ENCODE assay signal across 11 cellular contexts in the genomic region with DNA sequence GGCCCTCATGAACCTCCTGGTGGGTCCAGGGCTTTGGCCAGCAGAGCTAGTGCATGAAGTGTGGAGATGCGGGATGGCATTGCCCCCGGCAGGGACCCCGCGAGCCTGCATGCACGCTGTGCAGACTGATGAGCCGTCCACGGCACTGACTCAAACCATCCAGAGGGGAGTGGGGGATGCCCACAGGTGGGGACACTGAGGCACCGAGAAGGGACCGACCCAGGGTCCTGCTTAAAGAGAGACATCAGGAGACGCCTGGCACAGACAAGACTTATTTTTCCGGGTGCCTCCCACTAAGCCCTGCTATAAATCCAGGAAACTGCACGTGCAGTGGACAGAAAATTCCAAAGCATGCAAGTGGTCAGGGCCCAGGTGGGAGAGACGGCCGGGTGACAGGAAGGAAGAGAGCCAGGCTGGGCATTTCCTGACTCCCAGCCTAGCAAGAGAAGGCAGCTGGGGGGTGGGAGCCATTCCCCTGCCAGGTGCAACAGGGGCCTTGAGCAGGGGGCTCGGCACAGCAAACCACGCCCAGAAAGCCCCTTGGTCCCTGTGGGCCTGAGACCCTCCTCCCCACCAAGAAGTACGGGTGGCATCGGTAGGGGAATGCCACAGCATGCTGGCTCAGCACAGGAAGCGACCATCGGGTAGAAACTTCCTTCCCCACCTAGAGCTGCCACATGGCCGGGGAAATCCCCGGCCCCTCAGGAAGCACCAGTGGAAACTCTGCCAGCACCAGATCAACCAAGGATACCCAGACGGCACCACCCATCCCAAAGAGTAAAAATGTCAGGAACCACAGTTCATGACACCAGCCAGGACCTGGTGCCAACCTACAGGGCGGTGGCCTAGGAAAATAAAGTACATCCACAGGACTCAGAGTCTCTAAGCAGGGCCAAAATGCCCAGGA.
DNase-seq lines count a peak whose midpoint lies in the region; ATAC-seq and TF ChIP-seq lines count a peak whose summit lies in the region.
"Had no signal": no experiment of that assay in that cellular context is flagged by ENCODE, and none has a peak within 500 bp of the region (broad histone marks: within the 10 kb centered on the region; RNA-seq: fewer than 3 reads in every experiment).

No MANE protein-coding gene starts in this region.

- peaks cover 0 to 28% (median 17%) of the 10 kb centered on the region in 4 donors for H3K4me1 Mint-ChIP-seq in CD4-positive, CD25-positive, alpha-beta regulatory T cell
- no peaks in the 10 kb centered on the region for H3K4me1 Mint-ChIP-seq in chondrocyte (ENCODE audit: low read depth)

- peaks cover 0 to 18% (median 3%) of the 10 kb centered on the region in 7 donors for H3K9me3 Mint-ChIP-seq in CD4-positive, CD25-positive, alpha-beta regulatory T cell
- peaks cover 22% of the 10 kb centered on the region for H3K9me3 Mint-ChIP-seq in chondrocyte (ENCODE audit: low read depth)

- peak overlapping the region; percentile 6 for H3K4me3 ChIP-seq in CD4-positive, CD25-positive, alpha-beta regulatory T cell (ENCODE audit: low read depth, low read length)
- H3K4me3 ChIP-seq: ascending aorta, GM23338 had no signal

- peak; percentile 48 to 68 for ATAC-seq in CD4-positive, CD25-positive, alpha-beta regulatory T cell (ENCODE audit: low read depth in 2 of 2)
- no peak for ATAC-seq in HG02588 (IDR thresholded peaks at IDR 0.05; ENCODE audit: unreplicated experiment)
- ATAC-seq: GM23338 had no signal

- H3K4me1 ChIP-seq in CD4-positive, CD25-positive, alpha-beta regulatory T cell (ENCODE audit: control insufficient read depth, insufficient read depth, low read length, poor library complexity, severe bottlenecking), result peaks cover 28% of the 10 kb centered on the region

- no peaks in the 10 kb centered on the region for H3K27me3 ChIP-seq in CD4-positive, CD25-positive, alpha-beta regulatory T cell (ENCODE audit: control insufficient read depth, insufficient read depth, low read length)
- H3K27me3 ChIP-seq: ascending aorta had no signal

- H3K9me3 ChIP-seq in CD4-positive, CD25-positive, alpha-beta regulatory T cell (ENCODE audit: control insufficient read depth in 2 of 2, low read length in 2 of 2), result peaks cover 13 to 14% of the 10 kb centered on the region in 2 experiments

- peak overlapping the region; percentile 43 to 71 (median 68) for H3K4me3 Mint-ChIP-seq in CD4-positive, CD25-positive, alpha-beta regulatory T cell
- H3K4me3 Mint-ChIP-seq in chondrocyte (ENCODE audit: unreplicated experiment), result no peak overlapping the region
- H3K4me3 Mint-ChIP-seq: GM23338 had no signal

- peaks cover 11% of the 10 kb centered on the region for H3K27me3 Mint-ChIP-seq in CD4-positive, CD25-positive, alpha-beta regulatory T cell
- peaks cover 40% of the 10 kb centered on the region for H3K27me3 Mint-ChIP-seq in chondrocyte (ENCODE audit: low read depth)

- peak in 2 of 3 donors; percentile 0 to 32 for DNase-seq in CD4-positive, CD25-positive, alpha-beta regulatory T cell
- DNase-seq in activated CD4-positive, CD25-positive, alpha-beta regulatory T cell treated with anti-CD3 and anti-CD28 coated beads, Interleukin-2, amount 50 U/mL, for 72 hours, result peak; percentile 32
- DNase-seq in chondrocyte (ENCODE audit: low spot score) (peak; percentile 42), cerebellum (ENCODE audit: low spot score) (no peak), cerebellar cortex (ENCODE audit: low spot score) (no peak)
- peak; percentile 52 for DNase-seq in stimulated activated CD4-positive, alpha-beta T cell treated with anti-CD3 and anti-CD28 coated beads, Interleukin-2, amount 100 ng/mL, for 24 hours
- DNase-seq in NK-92 treated with Interleukin-12 subunit alpha and Interleukin-12 subunit beta, amount 100 ng/mL, for 24 hours (lab: John Stamatoyannopoulos, UW), result no peak
- DNase-seq: NCI-H2081 had no signal

- H3K36me3 ChIP-seq in CD4-positive, CD25-positive, alpha-beta regulatory T cell (ENCODE audit: control insufficient read depth, insufficient read depth, low read length), result no peaks in the 10 kb centered on the region
- H3K36me3 ChIP-seq: ascending aorta had no signal

- no peaks in the 10 kb centered on the region for H3K36me3 Mint-ChIP-seq in CD4-positive, CD25-positive, alpha-beta regulatory T cell
- peaks cover 8% of the 10 kb centered on the region for H3K36me3 Mint-ChIP-seq in chondrocyte (ENCODE audit: low read depth)

- no peak for TF ChIP-seq CTCF in chondrocyte (IDR thresholded peaks at IDR 0.05)

- peak overlapping the region; percentile 71 to 95 (median 85) for H3K27ac Mint-ChIP-seq in CD4-positive, CD25-positive, alpha-beta regulatory T cell
- no peak overlapping the region for H3K27ac Mint-ChIP-seq in chondrocyte (ENCODE audit: unreplicated experiment)
- H3K27ac Mint-ChIP-seq: GM23338 had no signal

- peak overlapping the region; percentile 33 for H3K27ac ChIP-seq in CD4-positive, CD25-positive, alpha-beta regulatory T cell (ENCODE audit: insufficient read depth, low read length, poor library complexity, severe bottlenecking)
- H3K27ac ChIP-seq: ascending aorta had no signal

Comparison
In these comparisons a context has a peak if more than half of its experiments do, and no peak if none do; other contexts are left out.
1. DNase-seq: peak in CD4-positive, CD25-positive, alpha-beta regulatory T cell (2 of 3), activated CD4-positive, CD25-positive, alpha-beta regulatory T cell treated with anti-CD3 and anti-CD28 coated beads, Interleukin-2, amount 50 U/mL, for 72 hours (single experiment), chondrocyte (single experiment) and stimulated activated CD4-positive, alpha-beta T cell treated with anti-CD3 and anti-CD28 coated beads, Interleukin-2, amount 100 ng/mL, for 24 hours (2 of 2); none in NK-92 treated with Interleukin-12 subunit alpha and Interleukin-12 subunit beta, amount 100 ng/mL, for 24 hours (single experiment), cerebellum (single experiment) and cerebellar cortex (single experiment).